Comparison of ENCODE assay signal across 8 cellular contexts in genomic region chr17:18858567-18859245, GRCh38. TPM values are rescaled to one million over a fixed set of nuclear protein-coding genes. Genes with fewer than 3 reads are reported as not detected.
A peak's percentile ranks its signal among the peaks of the same experiment; 100 is the strongest.
DNase-seq lines count a peak whose midpoint lies in the region; ATAC-seq and TF ChIP-seq lines count a peak whose summit lies in the region.

No MANE protein-coding gene starts in this region.

- no peaks in the 10 kb centered on the region for H3K36me3 ChIP-seq in esophagus squamous epithelium

- peak overlapping the region; percentile 99 for H3K4me3 ChIP-seq in GM08714 (ENCODE audit: low read length)
- H3K4me3 ChIP-seq in esophagus squamous epithelium, result peak overlapping the region; percentile 67 to 100 (median 92)

- 7 to 11% methylated on average over 12 of the region's 12 CpGs for WGBS in esophagus squamous epithelium, 2 donors

- H3K4me1 ChIP-seq in esophagus squamous epithelium, result peaks cover 18 to 53% (median 23%) of the 10 kb centered on the region in 3 donors

- no peaks in the 10 kb centered on the region for H3K27me3 Mint-ChIP-seq in progenitor cell of endocrine pancreas

- TF ChIP-seq CTCF in esophagus squamous epithelium (IDR thresholded peaks at IDR 0.05) (no peak), progenitor cell of endocrine pancreas (IDR thresholded peaks at IDR 0.05; ENCODE audit: unreplicated experiment) (no peak)

- no peak for ATAC-seq in GM18867 (IDR thresholded peaks at IDR 0.05; ENCODE audit: unreplicated experiment)

- TF ChIP-seq POLR2A in esophagus squamous epithelium (IDR thresholded peaks at IDR 0.05), result no peak

- no peaks in the 10 kb centered on the region for H3K9me3 Mint-ChIP-seq in progenitor cell of endocrine pancreas (ENCODE audit: low read depth)

- peaks cover 30% of the 10 kb centered on the region for H3K4me1 Mint-ChIP-seq in progenitor cell of endocrine pancreas (ENCODE audit: low read depth)

- H3K4me3 Mint-ChIP-seq in progenitor cell of endocrine pancreas (ENCODE audit: low read depth), result peak overlapping the region; percentile 83

- intact Hi-C loops in esophagus squamous epithelium (cut with DNase I), result no loop called here

- peaks cover 3% of the 10 kb centered on the region for H3K36me3 Mint-ChIP-seq in progenitor cell of endocrine pancreas (ENCODE audit: insufficient read depth)

- no peaks in the 10 kb centered on the region for H3K9me3 ChIP-seq in esophagus squamous epithelium

- peak overlapping the region; percentile 94 to 100 (median 98) for H3K27ac ChIP-seq in esophagus squamous epithelium

- DNase-seq in RKO (ENCODE audit: low spot score) (peak; percentile 16), esophagus squamous epithelium (lab: John Stamatoyannopoulos, UW) (no peak), progenitor cell of endocrine pancreas (ENCODE audit: low spot score, unreplicated experiment) (no peak), NCI-H2107 (lab: John Stamatoyannopoulos, UW) (no peak), activated gamma-delta T cell treated with Interleukin-2 at 50 U/mL for 16 hours (no peak), UCSD-AML1 (lab: John Stamatoyannopoulos, UW; ENCODE audit: unreplicated experiment) (no peak)

- H3K27me3 ChIP-seq in esophagus squamous epithelium, result no peaks in the 10 kb centered on the region

- peak overlapping the region; percentile 77 for H3K27ac Mint-ChIP-seq in progenitor cell of endocrine pancreas

RNA-seq across cellular contexts. Expression of gene PRPSAP2, which starts 0.8 kb away (rescaled TPM):
- total RNA-seq in esophagus squamous epithelium (10 to 100 TPM; 26.5 to 33.2 (median 28.6) TPM), progenitor cell of endocrine pancreas (66.9 and 67.7 TPM in 2 replicates)
